8 cellular contexts compared by ENCODE assay signal in genomic region chr16:18902036-18902435, GRCh38. TPM values are rescaled to one million over a fixed set of nuclear protein-coding genes. Genes with fewer than 3 reads are reported as not detected.
A peak's percentile ranks its signal among the peaks of the same experiment; 100 is the strongest.
DNase-seq lines count a peak whose midpoint lies in the region; ATAC-seq and TF ChIP-seq lines count a peak whose summit lies in the region.
"Not testable (repeated sequence)": the region's sequence is repeated elsewhere in the genome, so short reads cannot be mapped to it uniquely, and the experiment has no call there.

No MANE protein-coding gene starts in this region.

- not testable (repeated sequence) for H3K9me2 ChIP-seq in DOHH2 (replicated peaks; ENCODE audit: control insufficient read depth, low read length); MM.1S (replicated peaks; ENCODE audit: insufficient read depth, low read length)

- H3K27me3 ChIP-seq in DOHH2 (ENCODE audit: control insufficient read depth, low read length); MM.1S (replicated peaks; ENCODE audit: insufficient read depth, low read length); left ventricle myocardium inferior (ENCODE audit: low read depth); psoas muscle (ENCODE audit: insufficient read depth in 3 of 3, low read length in 2 of 3): not testable (repeated sequence)

- peak overlapping the region; percentile 76 for H3K27ac ChIP-seq in DOHH2 (ENCODE audit: low read depth, low read length)
- peak overlapping the region; percentile 29; the same call in 1 of the 2 replicates for H3K27ac ChIP-seq in MM.1S (ENCODE audit: low read length)
- H3K27ac ChIP-seq in left ventricle myocardium inferior (replicated peaks) = peak overlapping the region; percentile 36
- peak overlapping the region; percentile 71 for H3K27ac ChIP-seq in psoas muscle

- not testable (repeated sequence) for H3K9ac ChIP-seq in MM.1S (ENCODE audit: low read length)

- H3K27me3 Mint-ChIP-seq in CD14-positive monocyte (ENCODE audit: low read depth in 3 of 3); WTC11 (ENCODE audit: low read depth); activated T-helper 17 cell treated with anti-CD3 and anti-CD28 coated beads, Interleukin-2, amount 50 U/mL, for 72 hours; stimulated activated naive CD8-positive, alpha-beta T cell treated with anti-CD3 and anti-CD28 coated beads, Interleukin-15, Interleukin-2, amounts not matched to agents 100 ng/mL and 50 ng/mL, for 24 hours: not testable (repeated sequence)

- H3K36me3 Mint-ChIP-seq in CD14-positive monocyte, WTC11: not testable (repeated sequence)
- H3K36me3 Mint-ChIP-seq in activated T-helper 17 cell treated with anti-CD3 and anti-CD28 coated beads, Interleukin-2, amount 50 U/mL, for 72 hours (ENCODE audit: low read depth) = peaks cover 39% of the 10 kb centered on the region
- H3K36me3 Mint-ChIP-seq in stimulated activated naive CD8-positive, alpha-beta T cell treated with anti-CD3 and anti-CD28 coated beads, Interleukin-15, Interleukin-2, amounts not matched to agents 100 ng/mL and 50 ng/mL, for 24 hours (ENCODE audit: low read depth) = peaks cover 15% of the 10 kb centered on the region

- ATAC-seq in WTC11; activated T-helper 17 cell treated with anti-CD3 and anti-CD28 coated beads, Interleukin-2, amount 50 U/mL, for 72 hours (replicated peaks); psoas muscle: not testable (repeated sequence)

- H3K4me3 Mint-ChIP-seq in CD14-positive monocyte; WTC11; activated T-helper 17 cell treated with anti-CD3 and anti-CD28 coated beads, Interleukin-2, amount 50 U/mL, for 72 hours; stimulated activated naive CD8-positive, alpha-beta T cell treated with anti-CD3 and anti-CD28 coated beads, Interleukin-15, Interleukin-2, amounts not matched to agents 100 ng/mL and 50 ng/mL, for 24 hours: not testable (repeated sequence)

- not testable (repeated sequence) for H3K9me3 ChIP-seq in DOHH2 (ENCODE audit: control insufficient read depth, insufficient read depth, low read length); MM.1S (replicated peaks; ENCODE audit: insufficient read depth, low read length); left ventricle myocardium inferior (replicated peaks); psoas muscle

- not testable (repeated sequence) for H3K36me3 ChIP-seq in DOHH2 (ENCODE audit: control insufficient read depth, low read length); MM.1S (replicated peaks; ENCODE audit: insufficient read depth, low read length); left ventricle myocardium inferior; psoas muscle (ENCODE audit: insufficient read depth in 1 of 2, low read depth in 1 of 2)

- H3K4me3 ChIP-seq in DOHH2 (ENCODE audit: low read length) = peak overlapping the region; percentile 47
- not testable (repeated sequence) for H3K4me3 ChIP-seq in MM.1S (ENCODE audit: low read length); left ventricle myocardium inferior; psoas muscle

- H3K4me1 ChIP-seq in DOHH2 (ENCODE audit: control insufficient read depth, low read length) = peaks cover 74% of the 10 kb centered on the region
- H3K4me1 ChIP-seq in MM.1S (ENCODE audit: low read length) = peaks cover 17% of the 10 kb centered on the region; the same call in 1 of the 2 replicates
- H3K4me1 ChIP-seq in left ventricle myocardium inferior = peaks cover 56% of the 10 kb centered on the region
- H3K4me1 ChIP-seq in psoas muscle = peaks cover 63% of the 10 kb centered on the region

- peak overlapping the region; percentile 81 for H3K4me2 ChIP-seq in DOHH2 (ENCODE audit: low read length)
- H3K4me2 ChIP-seq in MM.1S (ENCODE audit: low read depth, low read length) = not testable (repeated sequence)

- CTCF ChIA-PET in WTC11 (lab: Charles Lee) = interaction anchor here (0.6 to 1.4 kb wide), 3 partner anchors 44 to 86 kb away, joined by 3 to 4 read pairs (median 3); no protein-coding TSS in a partner anchor

- intact Hi-C loops in CD14-positive monocyte (cut with micrococcal nuclease); left ventricle myocardium inferior (cut with micrococcal nuclease); psoas muscle (cut with DNase I): not testable (repeated sequence)

- H3K27ac Mint-ChIP-seq in CD14-positive monocyte (peak overlapping the region in 6 of 7 donors; percentile 35 to 86 (median 69)), WTC11 (0 out of 2 replicates have a peak overlapping the region, but pooled peaks have one; percentile 45)
- peak overlapping the region; percentile 33 for H3K27ac Mint-ChIP-seq in activated T-helper 17 cell treated with anti-CD3 and anti-CD28 coated beads, Interleukin-2, amount 50 U/mL, for 72 hours
- peak overlapping the region; percentile 21 for H3K27ac Mint-ChIP-seq in stimulated activated naive CD8-positive, alpha-beta T cell treated with anti-CD3 and anti-CD28 coated beads, Interleukin-15, Interleukin-2, amounts not matched to agents 100 ng/mL and 50 ng/mL, for 24 hours

- not testable (repeated sequence) for H3F3A ChIP-seq in DOHH2 (ENCODE audit: control insufficient read depth, insufficient read depth); MM.1S (ENCODE audit: insufficient read depth, low read length)

- DNase-seq in CD14-positive monocyte (ENCODE audit: low spot score); MM.1S; WTC11 (ENCODE audit: low spot score); left ventricle myocardium inferior; psoas muscle: not testable (repeated sequence)

- not testable (repeated sequence) for H3K9me3 Mint-ChIP-seq in CD14-positive monocyte; WTC11; activated T-helper 17 cell treated with anti-CD3 and anti-CD28 coated beads, Interleukin-2, amount 50 U/mL, for 72 hours; stimulated activated naive CD8-positive, alpha-beta T cell treated with anti-CD3 and anti-CD28 coated beads, Interleukin-15, Interleukin-2, amounts not matched to agents 100 ng/mL and 50 ng/mL, for 24 hours

- not testable (repeated sequence) for H2AFZ ChIP-seq in MM.1S (ENCODE audit: low read length)

- POLR2A ChIA-PET in WTC11 (lab: Charles Lee) = not testable (repeated sequence)

- peaks cover 56% of the 10 kb centered on the region for H3K4me1 Mint-ChIP-seq in CD14-positive monocyte
- peaks cover 22% of the 10 kb centered on the region for H3K4me1 Mint-ChIP-seq in WTC11
- H3K4me1 Mint-ChIP-seq in activated T-helper 17 cell treated with anti-CD3 and anti-CD28 coated beads, Interleukin-2, amount 50 U/mL, for 72 hours = peaks cover 26% of the 10 kb centered on the region
- peaks cover 60% of the 10 kb centered on the region for H3K4me1 Mint-ChIP-seq in stimulated activated naive CD8-positive, alpha-beta T cell treated with anti-CD3 and anti-CD28 coated beads, Interleukin-15, Interleukin-2, amounts not matched to agents 100 ng/mL and 50 ng/mL, for 24 hours (ENCODE audit: low read depth)

- not testable (repeated sequence) for TF ChIP-seq CTCF in CD14-positive monocyte (IDR thresholded peaks at IDR 0.05); DOHH2 (IDR thresholded peaks at IDR 0.05; ENCODE audit: low read depth, low read length, poor library complexity, severe bottlenecking); MM.1S (IDR thresholded peaks at IDR 0.05; ENCODE audit: low read length); WTC11 (IDR thresholded peaks at IDR 0.05); left ventricle myocardium inferior (IDR thresholded peaks at IDR 0.05; ENCODE audit: borderline replicate concordance); psoas muscle (IDR thresholded peaks at IDR 0.05)

- H3K79me2 ChIP-seq in DOHH2 (ENCODE audit: control insufficient read depth, low read length) (peaks cover 100% of the 10 kb centered on the region), MM.1S (ENCODE audit: low read length) (peaks cover 79% of the 10 kb centered on the region)

- not testable (repeated sequence) for H4K20me1 ChIP-seq in DOHH2 (ENCODE audit: control insufficient read depth, insufficient read depth, low read depth, low read length); MM.1S (ENCODE audit: insufficient read depth, low read length)

- 37 to 44% (median 38%) methylated on average over 3 of the region's 3 CpGs for WGBS in psoas muscle, 3 donors

RNA-seq across cellular contexts. Expression of gene SMG1, which starts 24.2 kb away (rescaled TPM):
- polyA plus RNA-seq in CD14-positive monocyte = 1 to 10 TPM; 2.4 to 7.1 TPM
- total RNA-seq in WTC11 (2021) = 67.3 to 80.8 TPM (median 72.2 TPM) in 3 replicates
- 100 to 1,000 TPM; 166 to 216 TPM for total RNA-seq in activated T-helper 17 cell treated with anti-CD3 and anti-CD28 coated beads, Interleukin-2, amount 50 U/mL, for 72 hours
- total RNA-seq in left ventricle myocardium inferior = 41.2 TPM
- 100 to 1,000 TPM in 2 of 4 donors, 10 to 100 TPM in 2; 66.1 to 160 (median 107) TPM for total RNA-seq in psoas muscle
- polyA plus RNA-seq in psoas muscle = 10 to 100 TPM; 12.1 to 42.6 (median 27.0) TPM
